27 cellular contexts compared by ENCODE assay signal in genomic region chr1:7150951-7151350, GRCh38.
"Had no signal": no experiment of that assay in that cellular context is flagged by ENCODE, and none has a peak within 500 bp of the region (broad histone marks: within the 10 kb centered on the region; RNA-seq: fewer than 3 reads in every experiment).

No MANE protein-coding gene starts in this region.

- H3K4me3 ChIP-seq: left lung, lower lobe of right lung, pancreas, prostate gland, skin epidermis, stomach, testis, thyroid gland, transverse colon, upper lobe of left lung, vagina had no signal

- H3K27ac ChIP-seq: left lung, lower lobe of right lung, pancreas, prostate gland, skin epidermis, stomach, testis, thyroid gland, transverse colon, upper lobe of left lung, vagina had no signal

- H3K4me1 Mint-ChIP-seq: naive thymus-derived CD8-positive, alpha-beta T cell; stimulated activated naive B cell treated with anti-CD40 and anti-IgM and Interleukin-4, amounts not matched to agents 10 μg/mL and 1 μg/mL and 100 μg/mL, for 72 hours had no signal

- H3K9me3 Mint-ChIP-seq: naive thymus-derived CD8-positive, alpha-beta T cell; nephron; neural crest cell; stimulated activated naive B cell treated with anti-CD40 and anti-IgM and Interleukin-4, amounts not matched to agents 10 μg/mL and 1 μg/mL and 100 μg/mL, for 72 hours had no signal

- H3K27me3 Mint-ChIP-seq: stimulated activated naive B cell treated with anti-CD40 and anti-IgM and Interleukin-4, amounts not matched to agents 10 μg/mL and 1 μg/mL and 100 μg/mL, for 72 hours had no signal

- DNase-seq: kidney glomerular epithelial cell; left cardiac atrium; left lung; lower lobe of right lung; mammary epithelial cell; mesenchymal stem cell; naive thymus-derived CD8-positive, alpha-beta T cell; nucleus accumbens; pancreas; posterior cingulate gyrus; right cardiac atrium; stimulated activated CD4-positive, alpha-beta T cell treated with anti-CD3 and anti-CD28 coated beads, Interleukin-12 subunit alpha, Interleukin-12 subunit beta, amount 100 ng/mL, for 4 hours; stimulated activated CD4-positive, alpha-beta T cell treated with anti-CD3 and anti-CD28 coated beads, Interleukin-15, amount 100 ng/mL, for 24 hours; stimulated activated CD4-positive, alpha-beta T cell treated with anti-CD3 and anti-CD28 coated beads, Interleukin-2, amount 100 ng/mL, for 24 hours; stimulated activated CD4-positive, alpha-beta T cell treated with anti-CD3 and anti-CD28 coated beads, Interleukin-4, amount 100 ng/mL, for 1 hour; stimulated activated naive B cell treated with anti-CD40 and anti-IgM and Interleukin-4, amounts not matched to agents 10 μg/mL and 1 μg/mL and 100 μg/mL, for 72 hours; stimulated activated naive CD8-positive, alpha-beta T cell treated with anti-CD3 and anti-CD28 coated beads, Interleukin-15, Interleukin-2, amounts not matched to agents 100 U/mL and 50 U/mL, for 24 hours; stomach; testis; thyroid gland; transverse colon had no signal

- H3K4me3 Mint-ChIP-seq: naive thymus-derived CD8-positive, alpha-beta T cell; nephron; neural crest cell; stimulated activated naive B cell treated with anti-CD40 and anti-IgM and Interleukin-4, amounts not matched to agents 10 μg/mL and 1 μg/mL and 100 μg/mL, for 72 hours had no signal

- H3K36me3 Mint-ChIP-seq: naive thymus-derived CD8-positive, alpha-beta T cell; stimulated activated naive B cell treated with anti-CD40 and anti-IgM and Interleukin-4, amounts not matched to agents 10 μg/mL and 1 μg/mL and 100 μg/mL, for 72 hours had no signal

- H3K27ac Mint-ChIP-seq: naive thymus-derived CD8-positive, alpha-beta T cell; nephron; stimulated activated naive B cell treated with anti-CD40 and anti-IgM and Interleukin-4, amounts not matched to agents 10 μg/mL and 1 μg/mL and 100 μg/mL, for 72 hours had no signal

- H3K27me3 ChIP-seq: pancreas, testis, thyroid gland, transverse colon, upper lobe of left lung, vagina had no signal
